14 cellular contexts compared by ENCODE assay signal in the genomic region with DNA sequence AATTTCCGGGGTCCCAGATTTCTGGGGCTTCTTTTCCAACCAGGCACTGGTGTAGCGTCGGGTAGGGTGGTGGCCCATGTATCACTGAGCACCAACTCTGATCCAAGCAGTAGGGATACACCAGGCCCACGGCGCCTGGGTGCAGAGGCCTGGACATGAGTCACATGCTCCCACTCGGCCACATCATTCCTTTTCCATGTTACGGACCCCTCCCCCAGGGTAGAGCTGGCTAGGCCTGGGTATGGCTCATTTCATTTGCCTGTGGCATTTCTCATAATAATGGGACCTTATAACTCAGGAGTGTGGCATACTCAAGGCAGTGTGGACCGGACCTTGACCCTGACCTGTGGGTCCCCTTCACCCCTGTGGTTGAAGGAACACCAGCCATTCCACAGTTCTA.
"Had no signal": no experiment of that assay in that cellular context is flagged by ENCODE, and none has a peak within 500 bp of the region (broad histone marks: within the 10 kb centered on the region; RNA-seq: fewer than 3 reads in every experiment).

No MANE protein-coding gene starts in this region.

- H3K36me3 ChIP-seq: colonic mucosa, gastrocnemius medialis, lower lobe of right lung, tibial nerve, vagina had no signal

- H3K27ac ChIP-seq: colonic mucosa, gastrocnemius medialis, lower lobe of right lung, tibial nerve, vagina had no signal

- DNase-seq: activated CD4-positive, alpha-beta T cell treated with anti-CD3 and anti-CD28 coated beads, Interleukin-2, amount 50 U/mL, for 1 hour; activated effector memory CD4-positive, alpha-beta T cell treated with anti-CD3 and anti-CD28 coated beads, Interleukin-2, amount 50 U/mL, for 16 hours; activated naive CD8-positive, alpha-beta T cell treated with anti-CD3 and anti-CD28 coated beads for 36 hours; activated T-cell treated with anti-CD3 and anti-CD28 coated beads, Interleukin-2, amount 50 U/mL, for 24 hours; colonic mucosa; gastrocnemius medialis; kidney glomerular epithelial cell; lower lobe of right lung; naive B cell; stimulated activated CD4-positive, alpha-beta T cell treated with anti-CD3 and anti-CD28 coated beads, Interleukin-1b, Interleukin-23, amount 100 ng/mL, for 48 hours; stimulated activated naive B cell treated with anti-CD40 and anti-IgM and Interleukin-4, amounts not matched to agents 10 μg/mL and 1 μg/mL and 100 μg/mL, for 72 hours had no signal

- H3K27ac Mint-ChIP-seq: activated naive CD8-positive, alpha-beta T cell treated with anti-CD3 and anti-CD28 coated beads for 36 hours; activated T-cell treated with anti-CD3 and anti-CD28 coated beads, Interleukin-2, amount 50 U/mL, for 24 hours; stimulated activated naive B cell treated with anti-CD40 and anti-IgM and Interleukin-4, amounts not matched to agents 10 μg/mL and 1 μg/mL and 100 μg/mL, for 72 hours; T-helper 1 cell treated with Interleukin-12 subunit alpha and Interleukin-12 subunit beta and Interleukin-4 antibody, amounts not matched to agents 30 μg/mL and 1 μg/mL, for 36 hours had no signal

- H3K4me1 Mint-ChIP-seq: activated naive CD8-positive, alpha-beta T cell treated with anti-CD3 and anti-CD28 coated beads for 36 hours; naive B cell; stimulated activated naive B cell treated with anti-CD40 and anti-IgM and Interleukin-4, amounts not matched to agents 10 μg/mL and 1 μg/mL and 100 μg/mL, for 72 hours had no signal

- H3K9me3 Mint-ChIP-seq: activated naive CD8-positive, alpha-beta T cell treated with anti-CD3 and anti-CD28 coated beads for 36 hours; activated T-cell treated with anti-CD3 and anti-CD28 coated beads, Interleukin-2, amount 50 U/mL, for 24 hours; naive B cell; stimulated activated naive B cell treated with anti-CD40 and anti-IgM and Interleukin-4, amounts not matched to agents 10 μg/mL and 1 μg/mL and 100 μg/mL, for 72 hours; T-helper 1 cell treated with Interleukin-12 subunit alpha and Interleukin-12 subunit beta and Interleukin-4 antibody, amounts not matched to agents 30 μg/mL and 1 μg/mL, for 36 hours had no signal

- H3K36me3 Mint-ChIP-seq: activated naive CD8-positive, alpha-beta T cell treated with anti-CD3 and anti-CD28 coated beads for 36 hours; naive B cell; stimulated activated naive B cell treated with anti-CD40 and anti-IgM and Interleukin-4, amounts not matched to agents 10 μg/mL and 1 μg/mL and 100 μg/mL, for 72 hours had no signal

- ATAC-seq: gastrocnemius medialis; lower lobe of right lung; stimulated activated naive B cell treated with anti-CD40 and anti-IgM and Interleukin-4, amounts not matched to agents 10 μg/mL and 1 μg/mL and 100 μg/mL, for 72 hours had no signal

- H3K4me3 ChIP-seq: colonic mucosa, gastrocnemius medialis, lower lobe of right lung, tibial nerve, vagina had no signal

- H3K4me3 Mint-ChIP-seq: activated naive CD8-positive, alpha-beta T cell treated with anti-CD3 and anti-CD28 coated beads for 36 hours; activated T-cell treated with anti-CD3 and anti-CD28 coated beads, Interleukin-2, amount 50 U/mL, for 24 hours; naive B cell; stimulated activated naive B cell treated with anti-CD40 and anti-IgM and Interleukin-4, amounts not matched to agents 10 μg/mL and 1 μg/mL and 100 μg/mL, for 72 hours; T-helper 1 cell treated with Interleukin-12 subunit alpha and Interleukin-12 subunit beta and Interleukin-4 antibody, amounts not matched to agents 30 μg/mL and 1 μg/mL, for 36 hours had no signal

- H3K9me3 ChIP-seq: colonic mucosa, gastrocnemius medialis, lower lobe of right lung, tibial nerve, vagina had no signal

- H3K27me3 ChIP-seq: colonic mucosa, gastrocnemius medialis, tibial nerve, vagina had no signal

- H3K4me1 ChIP-seq: colonic mucosa, gastrocnemius medialis, lower lobe of right lung, tibial nerve, vagina had no signal
